ENCODE assay signal across 18 cellular contexts in genomic region chr13:100461309-100462035, GRCh38.
DNase-seq lines count a peak whose midpoint lies in the region; ATAC-seq lines count a peak whose summit lies in the region.
"Had no signal": no experiment of that assay in that cellular context is flagged by ENCODE, and none has a peak within 500 bp of the region (broad histone marks: within the 10 kb centered on the region; RNA-seq: fewer than 3 reads in every experiment).

No MANE protein-coding gene starts in this region.

- H3K23ac ChIP-seq in neuronal stem cell (ENCODE audit: low read depth, low read length, poor library complexity) = no peak overlapping the region

- H3K4me2 ChIP-seq in neuronal stem cell (ENCODE audit: insufficient read depth, low read length, poor library complexity, severe bottlenecking) = no peak overlapping the region

- peaks cover 6 to 17% of the 10 kb centered on the region in 2 donors for H3K4me1 ChIP-seq in neuronal stem cell (ENCODE audit: control insufficient read depth in 2 of 2, insufficient read depth in 1 of 2, low read depth in 1 of 2, low read length in 2 of 2)
- H3K4me1 ChIP-seq: breast epithelium, right atrium auricular region had no signal

- H2BK5ac ChIP-seq in neuronal stem cell (ENCODE audit: low read length) = no peak overlapping the region

- H2AFZ ChIP-seq in neuronal stem cell (ENCODE audit: low read length) = no peak overlapping the region

- H2AK5ac ChIP-seq in neuronal stem cell (ENCODE audit: low read depth, low read length) = no peak overlapping the region

- no peak overlapping the region for H3K9ac ChIP-seq in neuronal stem cell (ENCODE audit: low read depth, low read length, poor library complexity)

- no peak overlapping the region for H4K8ac ChIP-seq in neuronal stem cell (ENCODE audit: low read depth, low read length)

- peaks cover 0 to 14% of the 10 kb centered on the region in 2 donors for H3K9me3 ChIP-seq in neuronal stem cell (replicated peaks in 1 of 2; ENCODE audit: control insufficient read depth in 2 of 2, insufficient read depth in 1 of 2, low read depth in 1 of 2, low read length in 2 of 2)
- H3K9me3 ChIP-seq: breast epithelium, gastrocnemius medialis, right atrium auricular region had no signal

- no peak overlapping the region for H2BK15ac ChIP-seq in neuronal stem cell (ENCODE audit: low read length)

- no peaks in the 10 kb centered on the region for H3K36me3 Mint-ChIP-seq in central memory CD8-positive, alpha-beta T cell (ENCODE audit: insufficient read depth)

- no peaks in the 10 kb centered on the region for H3K27me3 Mint-ChIP-seq in central memory CD8-positive, alpha-beta T cell
- H3K27me3 Mint-ChIP-seq: CD4-positive, alpha-beta T cell; memory B cell had no signal

- H3K4me1 Mint-ChIP-seq in central memory CD8-positive, alpha-beta T cell = peaks cover 9% of the 10 kb centered on the region

- H2BK12ac ChIP-seq in neuronal stem cell (ENCODE audit: low read length) = no peak overlapping the region

- WGBS in neuronal stem cell (ENCODE audit: extremely low coverage in 2 of 2, insufficient read length in 2 of 2, insufficient replicate concordance in 1 of 2), 2 donors = no CpG with 5 or more reads among the region's 5 CpGs

- no peak for ATAC-seq in central memory CD8-positive, alpha-beta T cell (replicated peaks; ENCODE audit: extremely low read depth, poor library complexity, severe bottlenecking)
- ATAC-seq in GM21528 (IDR thresholded peaks at IDR 0.05; ENCODE audit: low FRiP score, unreplicated experiment) = no peak
- ATAC-seq in GM19023 (IDR thresholded peaks at IDR 0.05; ENCODE audit: unreplicated experiment) = no peak
- ATAC-seq: gastrocnemius medialis had no signal

- H3K36me3 ChIP-seq in neuronal stem cell (replicated peaks in 1 of 2; ENCODE audit: control insufficient read depth in 2 of 2, insufficient read depth in 2 of 2, low read length in 2 of 2) = no peaks in the 10 kb centered on the region
- H3K36me3 ChIP-seq: breast epithelium, gastrocnemius medialis, right atrium auricular region had no signal

- H3K4ac ChIP-seq in neuronal stem cell (ENCODE audit: low read length) = no peak overlapping the region

- no peak overlapping the region for H2BK120ac ChIP-seq in neuronal stem cell (ENCODE audit: low read depth, low read length)

- DNase-seq in NCI-H2107 treated with DMSO at 0.1 percent for 48 hours (lab: John Stamatoyannopoulos, UW; ENCODE audit: unreplicated experiment) (peak; percentile 93), NCI-H2107 (lab: John Stamatoyannopoulos, UW) (no peak), NCI-H345 treated with DMSO at 0.1 percent for 48 hours (lab: John Stamatoyannopoulos, UW; ENCODE audit: unreplicated experiment) (peak; percentile 78), neuronal stem cell (ENCODE audit: low spot score) (peak; percentile 45), kidney glomerular epithelial cell (lab: John Stamatoyannopoulos, UW) (no peak)
- no peak for DNase-seq in central memory CD8-positive, alpha-beta T cell (ENCODE audit: low spot score in 2 of 2)
- DNase-seq: activated CD8-positive, alpha-beta memory T cell treated with anti-CD3 and anti-CD28 coated beads, Interleukin-2, amount 50 U/mL, for 48 hours; activated naive CD4-positive, alpha-beta T cell treated with anti-CD3 and anti-CD28 coated beads, Interleukin-2, amount 50 U/mL, for 16 hours; CD4-positive, alpha-beta T cell; gastrocnemius medialis; NCI-H524; stimulated activated CD4-positive, alpha-beta T cell treated with anti-CD3 and anti-CD28 coated beads, Interleukin-2, amount 100 ng/mL, for 24 hours had no signal

- H3K27me3 ChIP-seq in neuronal stem cell (ENCODE audit: control insufficient read depth in 3 of 3, insufficient read depth in 3 of 3, low read depth in 1 of 3, low read length in 3 of 3) = no peaks in the 10 kb centered on the region
- H3K27me3 ChIP-seq: breast epithelium, gastrocnemius medialis, right atrium auricular region had no signal

- no peak overlapping the region for H3K14ac ChIP-seq in neuronal stem cell (ENCODE audit: low read length)

- H4K91ac ChIP-seq in neuronal stem cell (ENCODE audit: low read depth, low read length, poor library complexity) = no peak overlapping the region

- H3K79me1 ChIP-seq in neuronal stem cell (ENCODE audit: low read depth, low read length) = peaks cover 3% of the 10 kb centered on the region

- H3K4me3 ChIP-seq in neuronal stem cell (ENCODE audit: low read length in 2 of 2) = no peak overlapping the region
- H3K4me3 ChIP-seq: breast epithelium, gastrocnemius medialis, right atrium auricular region had no signal

- H3K27ac Mint-ChIP-seq in central memory CD8-positive, alpha-beta T cell (ENCODE audit: low read depth) = peak overlapping the region; percentile 42
- H3K27ac Mint-ChIP-seq: CD4-positive, alpha-beta T cell; memory B cell; T-helper 2 cell treated with Interferon-gamma antibody and Interleukin-4, amounts not matched to agents 5 μg/mL and 100 μg/mL, for 36 hours had no signal

- H3K4me3 Mint-ChIP-seq in central memory CD8-positive, alpha-beta T cell = no peak overlapping the region
- H3K4me3 Mint-ChIP-seq: CD4-positive, alpha-beta T cell; memory B cell; T-helper 2 cell treated with Interferon-gamma antibody and Interleukin-4, amounts not matched to agents 5 μg/mL and 100 μg/mL, for 36 hours had no signal

- H3K9me3 Mint-ChIP-seq in central memory CD8-positive, alpha-beta T cell = no peaks in the 10 kb centered on the region
- H3K9me3 Mint-ChIP-seq: CD4-positive, alpha-beta T cell; T-helper 2 cell treated with Interferon-gamma antibody and Interleukin-4, amounts not matched to agents 5 μg/mL and 100 μg/mL, for 36 hours had no signal

- peak overlapping the region; percentile 58 for H3K18ac ChIP-seq in neuronal stem cell (ENCODE audit: low read length)

- H3K27ac ChIP-seq in neuronal stem cell (replicated peaks; ENCODE audit: low read length) = peak overlapping the region; percentile 28
- H3K27ac ChIP-seq: breast epithelium, gastrocnemius medialis, right atrium auricular region had no signal

Comparison
In these comparisons a context has a peak if more than half of its experiments do, and no peak if none do; other contexts are left out.
1. DNase-seq: peak in NCI-H2107 treated with DMSO at 0.1 percent for 48 hours (single experiment), NCI-H345 treated with DMSO at 0.1 percent for 48 hours (single experiment) and neuronal stem cell (single experiment); none in NCI-H2107 (single experiment), central memory CD8-positive, alpha-beta T cell (0 of 2) and kidney glomerular epithelial cell (single experiment).